23 cellular contexts compared by ENCODE assay signal in the genomic region with DNA sequence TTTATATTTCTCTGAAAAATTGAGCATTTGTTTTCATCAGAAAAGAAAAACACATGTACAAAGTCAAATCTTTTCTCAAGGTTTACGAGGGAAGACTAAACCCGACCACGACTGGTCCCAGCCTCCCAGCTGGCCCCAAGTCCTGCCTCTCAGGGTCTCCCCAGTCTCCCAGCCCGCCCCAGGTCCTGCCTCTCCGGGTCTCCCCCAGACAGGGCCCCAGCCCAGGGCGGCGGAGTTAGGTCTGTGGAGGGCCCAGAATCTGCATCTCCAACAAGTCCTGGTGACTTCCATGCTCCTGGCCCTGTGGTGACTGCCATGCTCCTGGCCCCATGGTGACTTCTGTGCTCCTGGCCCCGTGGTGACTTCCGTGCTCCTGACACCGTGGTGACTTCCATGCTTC.
DNase-seq lines count a peak whose midpoint lies in the region; ATAC-seq and TF ChIP-seq lines count a peak whose summit lies in the region.
"Had no signal": no experiment of that assay in that cellular context is flagged by ENCODE, and none has a peak within 500 bp of the region (broad histone marks: within the 10 kb centered on the region; RNA-seq: fewer than 3 reads in every experiment).

No MANE protein-coding gene starts in this region.

- no peak overlapping the region for H3K4ac ChIP-seq in neuronal stem cell (ENCODE audit: low read length)

- no peak overlapping the region for H4K8ac ChIP-seq in neuronal stem cell (ENCODE audit: low read depth, low read length)

- in situ Hi-C loops in GM13976 (cut with MboI; ENCODE audit: low sequenced_read_pairs, unreplicated experiment): no loop called here

- H3K9me3 ChIP-seq in neuronal stem cell (replicated peaks in 1 of 2; ENCODE audit: control insufficient read depth in 2 of 2, insufficient read depth in 1 of 2, low read depth in 1 of 2, low read length in 2 of 2) (no peaks in the 10 kb centered on the region), upper lobe of right lung (no peaks in the 10 kb centered on the region)
- H3K9me3 ChIP-seq: BE2C, BLaER1 had no signal

- TF ChIP-seq CTCF in upper lobe of right lung (IDR thresholded peaks at IDR 0.05) (no peak), GM13976 (IDR thresholded peaks at IDR 0.05; ENCODE audit: borderline replicate concordance, control extremely low read depth, extremely low read depth, insufficient read depth, missing control alignments) (no peak)

- DNase-seq in neuronal stem cell (ENCODE audit: low spot score) (no peak), sciatic nerve (ENCODE audit: low spot score) (peak; percentile 47), upper lobe of right lung (peak; percentile 44), GM13976 (ENCODE audit: low spot score) (no peak)
- DNase-seq: 8988T; ACHN; BE2C; C1 segment of cervical spinal cord; CD4-positive, alpha-beta memory T cell; CD4-positive, CD25-positive, alpha-beta regulatory T cell; CD8-positive, alpha-beta memory T cell; COR-L47; DMS 273 treated with DMSO at 0.1 percent for 48 hours; DMS153; DMS53; DMS79; DND-41; EL; GDM1 had no signal

- H3K4me1 ChIP-seq in neuronal stem cell (ENCODE audit: control insufficient read depth in 2 of 2, insufficient read depth in 1 of 2, low read depth in 1 of 2, low read length in 2 of 2) (peaks cover 2 to 3% of the 10 kb centered on the region in 2 donors), upper lobe of right lung (no peaks in the 10 kb centered on the region)
- H3K4me1 ChIP-seq: BE2C, BLaER1 had no signal

- H2AK5ac ChIP-seq in neuronal stem cell (ENCODE audit: low read depth, low read length): no peak overlapping the region

- H3K36me3 ChIP-seq in neuronal stem cell (replicated peaks in 1 of 2; ENCODE audit: control insufficient read depth in 2 of 2, insufficient read depth in 2 of 2, low read length in 2 of 2) (no peaks in the 10 kb centered on the region), upper lobe of right lung (no peaks in the 10 kb centered on the region)
- H3K36me3 ChIP-seq: BE2C, BLaER1 had no signal

- H2BK5ac ChIP-seq in neuronal stem cell (ENCODE audit: low read length): no peak overlapping the region

- H3K27me3 ChIP-seq in neuronal stem cell (ENCODE audit: control insufficient read depth in 3 of 3, insufficient read depth in 3 of 3, low read depth in 1 of 3, low read length in 3 of 3): no peaks in the 10 kb centered on the region
- H3K27me3 ChIP-seq in upper lobe of right lung: no peaks in the 10 kb centered on the region
- H3K27me3 ChIP-seq: BE2C, BLaER1 had no signal

- no CpG with 5 or more reads among the region's 10 CpGs for WGBS in neuronal stem cell (ENCODE audit: extremely low coverage in 2 of 2, insufficient read length in 2 of 2, insufficient replicate concordance in 1 of 2), 2 donors

- no peak overlapping the region for H2BK120ac ChIP-seq in neuronal stem cell (ENCODE audit: low read depth, low read length)

- H3K4me3 ChIP-seq in neuronal stem cell (ENCODE audit: low read length in 2 of 2) (no peak overlapping the region), upper lobe of right lung (no peak overlapping the region)
- H3K4me3 ChIP-seq: BLaER1, GM12878 had no signal

- intact Hi-C loops in sciatic nerve (cut with DNase I): no loop called here
- intact Hi-C loops in upper lobe of right lung (cut with DNase I): no loop called here

- H4K91ac ChIP-seq in neuronal stem cell (ENCODE audit: low read depth, low read length, poor library complexity): no peak overlapping the region

- H2BK12ac ChIP-seq in neuronal stem cell (ENCODE audit: low read length): peak overlapping the region; percentile 63

- H3K79me1 ChIP-seq in neuronal stem cell (ENCODE audit: low read depth, low read length): no peaks in the 10 kb centered on the region

- no peak overlapping the region for H3K23ac ChIP-seq in neuronal stem cell (ENCODE audit: low read depth, low read length, poor library complexity)

- no peak overlapping the region for H3K27ac ChIP-seq in neuronal stem cell (replicated peaks; ENCODE audit: low read length)
- no peak overlapping the region for H3K27ac ChIP-seq in upper lobe of right lung
- H3K27ac ChIP-seq: BLaER1 had no signal

- no peak overlapping the region for H3K4me2 ChIP-seq in neuronal stem cell (ENCODE audit: insufficient read depth, low read length, poor library complexity, severe bottlenecking)
- H3K4me2 ChIP-seq: BLaER1 had no signal

- no peak overlapping the region for H3K14ac ChIP-seq in neuronal stem cell (ENCODE audit: low read length)

- no peak for ATAC-seq in sciatic nerve
- no peak for ATAC-seq in upper lobe of right lung
- ATAC-seq in GM18519 (IDR thresholded peaks at IDR 0.05; ENCODE audit: low FRiP score, unreplicated experiment): no peak
- no peak for ATAC-seq in GM21786 (IDR thresholded peaks at IDR 0.05; ENCODE audit: unreplicated experiment)
- ATAC-seq: GM12878 had no signal

- no peak overlapping the region for H2BK15ac ChIP-seq in neuronal stem cell (ENCODE audit: low read length)

- H2AFZ ChIP-seq in neuronal stem cell (ENCODE audit: low read length): no peak overlapping the region

- no peak overlapping the region for H3K9ac ChIP-seq in neuronal stem cell (ENCODE audit: low read depth, low read length, poor library complexity)
- H3K9ac ChIP-seq: BLaER1 had no signal

- no peak overlapping the region for H3K18ac ChIP-seq in neuronal stem cell (ENCODE audit: low read length)

Comparison
In these comparisons a context has a peak if more than half of its experiments do, and no peak if none do; other contexts are left out.
1. DNase-seq: peak in sciatic nerve (single experiment) and upper lobe of right lung (single experiment); none in neuronal stem cell (single experiment) and GM13976 (single experiment).